ENCODE assay signal across 8 cellular contexts in genomic region chr17:559699-560378, GRCh38.
A peak's percentile ranks its signal among the peaks of the same experiment; 100 is the strongest.
DNase-seq lines count a peak whose midpoint lies in the region; ATAC-seq and TF ChIP-seq lines count a peak whose summit lies in the region.
"Had no signal": no experiment of that assay in that cellular context is flagged by ENCODE, and none has a peak within 500 bp of the region (broad histone marks: within the 10 kb centered on the region; RNA-seq: fewer than 3 reads in every experiment).

No MANE protein-coding gene starts in this region.

- H4K20me1 ChIP-seq in mammary epithelial cell (ENCODE audit: insufficient read depth, low read length): no peaks in the 10 kb centered on the region

- H3K4me1 ChIP-seq in mammary epithelial cell (ENCODE audit: insufficient read depth, low read length) (peaks cover 39% of the 10 kb centered on the region), thoracic aorta (ENCODE audit: control insufficient read depth in 1 of 2, low read depth in 2 of 2) (peaks cover 3 to 7% of the 10 kb centered on the region in 2 donors)

- peak; percentile 97 for DNase-seq in M059J (ENCODE audit: low read depth)
- DNase-seq in mammary epithelial cell: peak; percentile 78
- DNase-seq in kidney tubule cell (ENCODE audit: low spot score): peak; percentile 92
- DNase-seq in thoracic aorta (ENCODE audit: low spot score): peak; percentile 22
- DNase-seq in ecto neural progenitor cell (ENCODE audit: low spot score): no peak
- DNase-seq in NCI-H69 (lab: John Stamatoyannopoulos, UW): no peak
- no peak for DNase-seq in activated gamma-delta T cell (lab: John Stamatoyannopoulos, UW)

- no peaks in the 10 kb centered on the region for H3K79me2 ChIP-seq in mammary epithelial cell (ENCODE audit: insufficient read depth, low read length)

- in situ Hi-C loops in mammary epithelial cell (cut with MboI; ENCODE audit: low sequenced_read_pairs in 2 of 2): no loop called here

- 27% methylated on average over 5 of the region's 6 CpGs for WGBS in mammary epithelial cell (ENCODE audit: low coverage, missing lambda C conversion rate)

- BruUV-seq in mammary epithelial cell (replicated peaks; lab: Mats Ljungman, UMichigan): no TSS peak

- H3K9me3 ChIP-seq in mammary epithelial cell (replicated peaks; ENCODE audit: insufficient read depth, low read length) (no peaks in the 10 kb centered on the region), thoracic aorta (no peaks in the 10 kb centered on the region)

- no peak overlapping the region for H2AFZ ChIP-seq in mammary epithelial cell (ENCODE audit: low read depth, low read length)

- intact Hi-C loops in mammary epithelial cell (cut with micrococcal nuclease): loop anchor here (2.0 to 5.0 kb wide), 3 partner anchors 13 to 132 kb away; no protein-coding TSS in a partner anchor

- ATAC-seq in thoracic aorta (ENCODE audit: insufficient number of reproducible peaks, low FRiP score, low read depth): peak; percentile 95
- ATAC-seq: K562 had no signal

- H3K27ac ChIP-seq in mammary epithelial cell (ENCODE audit: insufficient read depth, low read depth, low read length) (peak overlapping the region; percentile 41), thoracic aorta (peak overlapping the region in 1 of 2 donors; percentile 40)

- dilution Hi-C loops in mammary epithelial cell (cut with HindIII; ENCODE audit: low sequenced_read_pairs): loop anchor here (10.0 kb wide), 1 partner anchor 135 kb away; no protein-coding TSS in a partner anchor

- CTCF ChIA-PET in mammary epithelial cell (lab: Charles Lee; ENCODE audit: low non-redundant PET): interaction anchor here (0.6 kb wide), 1 partner anchor 60 kb away, joined by 3 read pairs; no protein-coding TSS in a partner anchor

- H3K36me3 ChIP-seq in mammary epithelial cell (ENCODE audit: insufficient read depth, low read length): peaks cover 9% of the 10 kb centered on the region
- no peaks in the 10 kb centered on the region for H3K36me3 ChIP-seq in thoracic aorta

- TF ChIP-seq CTCF in mammary epithelial cell (conservative IDR thresholded peaks at IDR 0.05 in 1 of 2, IDR thresholded peaks at IDR 0.05 in 1 of 2; ENCODE audit: extremely low read depth in 1 of 2, insufficient read depth in 1 of 2, low read depth in 1 of 2, low read length in 2 of 2) (no peak), thoracic aorta (IDR thresholded peaks at IDR 0.05) (no peak)

- H3K4me2 ChIP-seq in mammary epithelial cell (ENCODE audit: insufficient read depth, low read depth, low read length): peak overlapping the region; percentile 34

- H3K27me3 ChIP-seq in mammary epithelial cell (ENCODE audit: insufficient read depth, low read length): no peaks in the 10 kb centered on the region
- H3K27me3 ChIP-seq in thoracic aorta (replicated peaks; ENCODE audit: insufficient read depth): no peaks in the 10 kb centered on the region

- H3K9ac ChIP-seq in mammary epithelial cell (ENCODE audit: insufficient read depth, low read length): no peak overlapping the region

- H3K4me3 ChIP-seq in mammary epithelial cell (replicated peaks in 1 of 3; ENCODE audit: insufficient read depth in 1 of 3, low read depth in 2 of 3, low read length in 3 of 3) (no peak overlapping the region), thoracic aorta (no peak overlapping the region)
- H3K4me3 ChIP-seq: K562 had no signal

Comparison
In these comparisons a context has a peak if more than half of its experiments do, and no peak if none do; other contexts are left out.
1. DNase-seq: peak in M059J (single experiment), mammary epithelial cell (single experiment), kidney tubule cell (single experiment) and thoracic aorta (single experiment); none in ecto neural progenitor cell (single experiment), NCI-H69 (single experiment) and activated gamma-delta T cell (single experiment).